ENCODE assay signal across 17 cellular contexts in the genomic region with DNA sequence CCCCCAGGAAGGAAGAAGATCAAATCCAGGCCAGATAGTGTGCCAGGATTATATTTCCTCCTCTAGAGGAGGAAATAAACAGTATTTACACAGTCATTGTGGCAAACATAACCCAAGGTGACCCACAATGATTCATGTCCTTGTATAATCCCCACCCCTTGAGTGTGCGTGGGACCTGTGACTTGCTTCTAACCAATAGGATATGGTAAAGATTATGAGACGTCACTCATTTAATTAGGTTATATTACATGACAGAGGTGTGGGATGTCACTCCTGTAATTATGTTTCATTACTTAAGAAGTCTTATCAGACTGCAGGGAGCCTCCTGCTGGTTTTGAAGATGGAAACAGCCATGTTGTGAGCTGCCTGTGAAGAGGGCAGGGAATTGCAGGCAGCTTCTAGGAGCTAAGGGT. TPM values are rescaled to one million over a fixed set of nuclear protein-coding genes. Genes with fewer than 3 reads are reported as not detected.
DNase-seq lines count a peak whose midpoint lies in the region; ATAC-seq and TF ChIP-seq lines count a peak whose summit lies in the region.
"Had no signal": no experiment of that assay in that cellular context is flagged by ENCODE, and none has a peak within 500 bp of the region (broad histone marks: within the 10 kb centered on the region; RNA-seq: fewer than 3 reads in every experiment).

No MANE protein-coding gene starts in this region.

- ATAC-seq in lung (ENCODE audit: insufficient read depth, low FRiP score) (peak; percentile 76), HG02759 (IDR thresholded peaks at IDR 0.05; ENCODE audit: unreplicated experiment) (no peak)

- intact Hi-C loops in posterior vena cava (cut with DNase I) = no loop called here

- H3K4me3 ChIP-seq in WERI-Rb-1 (ENCODE audit: low read depth, low read length) (no peak overlapping the region), lung (no peak overlapping the region), MG63 (no peak overlapping the region)
- H3K4me3 ChIP-seq: BLaER1, cardiac muscle cell, esophagus muscularis mucosa had no signal

- H3K27me3 ChIP-seq in WERI-Rb-1 (ENCODE audit: insufficient read depth, low read depth, severe bottlenecking) (no peaks in the 10 kb centered on the region), lung (ENCODE audit: control insufficient read depth, insufficient read depth) (no peaks in the 10 kb centered on the region), MG63 (no peaks in the 10 kb centered on the region)
- H3K27me3 ChIP-seq: BLaER1, cardiac muscle cell, esophagus muscularis mucosa had no signal

- DNase-seq in CD1c-positive myeloid dendritic cell (ENCODE audit: extremely low spot score) = peak; percentile 30
- DNase-seq in HCEC 1CT = peak; percentile 84
- peak; percentile 12 for DNase-seq in WERI-Rb-1
- peak; percentile 33 for DNase-seq in lung (ENCODE audit: low spot score)
- no peak for DNase-seq in NCI-H2107 treated with DMSO at 0.1 percent for 48 hours (lab: John Stamatoyannopoulos, UW; ENCODE audit: unreplicated experiment)
- DNase-seq in MG63 = no peak
- DNase-seq in posterior vena cava (ENCODE audit: low spot score) = no peak
- DNase-seq: activated CD4-positive, alpha-beta T cell treated with anti-CD3 and anti-CD28 coated beads, Interleukin-2, amount 10 ng/mL, durations not matched to agents 7 days and 5 days; activated naive CD4-positive, alpha-beta T cell; HFFc6; midbrain; NCI-H146; posterior cingulate gyrus had no signal

- 52 to 56% methylated on average over 2 of the region's 2 CpGs for WGBS in lung, 2 donors

- no peaks in the 10 kb centered on the region for H3K9me3 ChIP-seq in WERI-Rb-1 (ENCODE audit: severe bottlenecking)
- no peaks in the 10 kb centered on the region for H3K9me3 ChIP-seq in lung (ENCODE audit: control insufficient read depth in 2 of 2, insufficient read depth in 1 of 2, low read length in 1 of 2)
- H3K9me3 ChIP-seq in MG63 = no peaks in the 10 kb centered on the region
- H3K9me3 ChIP-seq: BLaER1, esophagus muscularis mucosa had no signal

- TF ChIP-seq CTCF in WERI-Rb-1 (IDR thresholded peaks at IDR 0.05; ENCODE audit: low read depth, low read length) (no peak), lung (IDR thresholded peaks at IDR 0.05; ENCODE audit: control extremely low read depth, extremely low read depth) (no peak)

- H3K4me1 ChIP-seq in lung (ENCODE audit: control insufficient read depth in 2 of 2, insufficient read depth in 2 of 2, low read length in 2 of 2) = peaks cover 0 to 3% of the 10 kb centered on the region in 2 donors
- H3K4me1 ChIP-seq: BLaER1 had no signal

- H3K36me3 ChIP-seq in WERI-Rb-1 (no peaks in the 10 kb centered on the region), lung (ENCODE audit: control insufficient read depth in 2 of 2, insufficient read depth in 2 of 2, low read length in 2 of 2) (no peaks in the 10 kb centered on the region), MG63 (no peaks in the 10 kb centered on the region)
- H3K36me3 ChIP-seq: BLaER1, cardiac muscle cell, esophagus muscularis mucosa had no signal

- H3K27ac ChIP-seq in WERI-Rb-1 (no peak overlapping the region), lung (ENCODE audit: low read depth in 1 of 2, low read length in 1 of 2) (no peak overlapping the region)
- H3K27ac ChIP-seq: BLaER1, cardiac muscle cell, esophagus muscularis mucosa had no signal

RNA-seq across cellular contexts. Expression of a gene that starts 12.2 kb away (rescaled TPM):
- total RNA-seq in lung (1 to 10 TPM; 7.4 to 9.0 TPM), posterior vena cava (1 to 10 TPM; 1.2 to 2.4 TPM)
- polyA plus RNA-seq in lung = 1 to 10 TPM in 1 of 2 donors, under 1 TPM in 1; 0.57 to 1.3 TPM
- total RNA-seq in MG63 (2014; rRNA removed; shearing (Covaris generic); ENCODE audit: low replicate concordance) = not detected in 2 replicates
- total RNA-seq: cardiac muscle cell, HFFc6 had no signal
- polyA plus RNA-seq: cardiac muscle cell had no signal

Comparison
In these comparisons a context has a peak if more than half of its experiments do, and no peak if none do; other contexts are left out.
1. DNase-seq: peak in CD1c-positive myeloid dendritic cell (single experiment), HCEC 1CT (single experiment), WERI-Rb-1 (single experiment) and lung (single experiment); none in NCI-H2107 treated with DMSO at 0.1 percent for 48 hours (single experiment), MG63 (single experiment) and posterior vena cava (single experiment).